Comparison of ENCODE assay signal across 28 cellular contexts in the genomic region with DNA sequence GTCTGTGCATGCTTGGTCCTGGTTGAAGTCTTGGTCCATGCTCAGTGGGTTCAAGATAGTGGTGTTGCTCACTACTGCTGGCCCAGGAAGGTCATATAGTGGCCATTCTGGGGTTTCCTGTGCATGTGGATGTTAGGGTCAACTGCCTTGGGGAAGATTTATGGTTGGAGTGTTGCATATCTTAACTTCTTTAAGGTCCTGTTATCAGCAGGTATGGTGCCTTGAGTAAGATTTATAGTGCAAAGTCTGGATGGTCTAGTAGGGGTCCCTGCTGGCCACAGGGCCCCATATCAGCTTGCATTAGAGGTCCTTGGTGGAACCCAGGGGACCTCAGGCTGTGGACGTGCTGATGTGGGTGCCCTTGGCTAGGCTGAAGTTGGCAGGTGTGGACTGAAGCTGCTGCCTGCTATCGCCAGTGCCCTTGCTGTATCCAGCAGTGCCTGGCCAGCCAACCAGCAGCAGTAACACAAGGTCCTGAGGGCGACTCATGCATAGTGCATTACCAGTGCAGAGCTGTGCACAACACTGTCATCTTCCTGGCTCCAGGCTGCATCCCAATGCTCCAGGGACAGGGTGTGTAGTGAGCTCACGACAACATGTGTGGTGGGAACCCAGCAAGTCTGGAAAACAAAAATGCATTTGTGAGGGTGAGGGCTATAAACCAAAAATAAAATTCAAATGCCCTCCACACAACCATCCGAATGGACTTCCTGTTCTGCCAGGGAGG.
DNase-seq lines count a peak whose midpoint lies in the region; ATAC-seq, FAIRE-seq and TF ChIP-seq lines count a peak whose summit lies in the region.
"Had no signal": no experiment of that assay in that cellular context is flagged by ENCODE, and none has a peak within 500 bp of the region (broad histone marks: within the 10 kb centered on the region; RNA-seq: fewer than 3 reads in every experiment).

No MANE protein-coding gene starts in this region.

- H3K9ac ChIP-seq in H9 (ENCODE audit: extremely low read depth, insufficient read length, low read length) (no peak overlapping the region), H1 (replicated peaks in 1 of 4; ENCODE audit: extremely low read depth in 1 of 4, low read depth in 3 of 4, low read length in 3 of 4) (no peak overlapping the region), mesendoderm (ENCODE audit: low read length) (no peak overlapping the region), mammary epithelial cell (ENCODE audit: insufficient read depth, low read length) (no peak overlapping the region)

- H3K23me2 ChIP-seq in H9 (ENCODE audit: insufficient read length, low read depth, low read length, poor library complexity, severe bottlenecking): no peaks in the 10 kb centered on the region
- no peaks in the 10 kb centered on the region for H3K23me2 ChIP-seq in H1 (ENCODE audit: low read depth, low read length)

- H3K4me1 Mint-ChIP-seq in H9: peaks cover 53 to 65% of the 10 kb centered on the region in 2 experiments
- no peaks in the 10 kb centered on the region for H3K4me1 Mint-ChIP-seq in glutamatergic neuron (ENCODE audit: low read depth, unreplicated experiment)
- H3K4me1 Mint-ChIP-seq: CD14-positive monocyte had no signal

- no peak for FAIRE-seq in H1 (lab: Jason Lieb, UNC)
- FAIRE-seq: A549, GM12891, HepG2 had no signal

- TF ChIP-seq EP300 in H1 (IDR thresholded peaks at IDR 0.05; ENCODE audit: borderline replicate concordance in 1 of 2, low read depth in 2 of 2, low read length in 2 of 2): no peak
- TF ChIP-seq EP300 in gastroesophageal sphincter (IDR thresholded peaks at IDR 0.05): no peak

- no peak overlapping the region for H2AK5ac ChIP-seq in H9 (ENCODE audit: insufficient read length, low read length)
- H2AK5ac ChIP-seq in H1 (ENCODE audit: low read depth, low read length): 0 out of 2 replicates have a peak overlapping the region, but pooled peaks have one; percentile 5
- peak overlapping the region; percentile 99 for H2AK5ac ChIP-seq in mesendoderm (ENCODE audit: low read length)

- H4K20me1 ChIP-seq in H9 (ENCODE audit: control insufficient read depth, insufficient read depth, insufficient read length): no peaks in the 10 kb centered on the region
- no peaks in the 10 kb centered on the region for H4K20me1 ChIP-seq in H1 (replicated peaks in 1 of 2; ENCODE audit: control insufficient read depth in 1 of 2, insufficient read depth in 2 of 2, low read length in 2 of 2)
- no peaks in the 10 kb centered on the region for H4K20me1 ChIP-seq in mammary epithelial cell (ENCODE audit: insufficient read depth, low read length)

- CTCF ChIA-PET in H1 (lab: Charles Lee; ENCODE audit: partially characterized antibody): interaction anchor here (1.7 kb wide), 1 partner anchor 27 kb away, joined by 4 read pairs; no protein-coding TSS in a partner anchor
- CTCF ChIA-PET in mammary epithelial cell (lab: Charles Lee; ENCODE audit: low non-redundant PET): no interaction called here

- H3K18ac ChIP-seq in H9 (ENCODE audit: insufficient read length, low read depth, low read length) (no peak overlapping the region), H1 (ENCODE audit: extremely low read depth, low read length) (no peak overlapping the region), mesendoderm (ENCODE audit: low read length) (peak overlapping the region; percentile 93)

- no peaks in the 10 kb centered on the region for H3K9me3 ChIP-seq in H9 (ENCODE audit: control insufficient read depth, low read depth, low read length)
- H3K9me3 ChIP-seq in H1 (ENCODE audit: insufficient read depth in 2 of 2, low read depth in 1 of 2, low read length in 1 of 2): no peaks in the 10 kb centered on the region
- H3K9me3 ChIP-seq in mammary epithelial cell (replicated peaks; ENCODE audit: insufficient read depth, low read length): no peaks in the 10 kb centered on the region
- no peaks in the 10 kb centered on the region for H3K9me3 ChIP-seq in gastroesophageal sphincter
- H3K9me3 ChIP-seq: A549, BE2C, SJCRH30 had no signal

- H3K9me3 Mint-ChIP-seq in H9 (peaks cover 28 to 45% of the 10 kb centered on the region in 2 experiments), glutamatergic neuron (ENCODE audit: unreplicated experiment) (no peaks in the 10 kb centered on the region)
- H3K9me3 Mint-ChIP-seq: GM23338 had no signal

- intact Hi-C loops in mammary epithelial cell (cut with micrococcal nuclease): no loop called here

- H3K79me2 ChIP-seq in H9 (ENCODE audit: insufficient read depth, low read length) (no peaks in the 10 kb centered on the region), H1 (ENCODE audit: control insufficient read depth in 1 of 2, insufficient read depth in 2 of 2, low read length in 2 of 2) (no peaks in the 10 kb centered on the region), mesendoderm (ENCODE audit: control insufficient read depth, insufficient read depth, low read length) (no peaks in the 10 kb centered on the region), mammary epithelial cell (ENCODE audit: insufficient read depth, low read length) (no peaks in the 10 kb centered on the region)

- H3K27me3 ChIP-seq in H9 (ENCODE audit: insufficient read depth, low read length) (no peaks in the 10 kb centered on the region), H1 (replicated peaks in 1 of 4; ENCODE audit: control insufficient read depth in 3 of 4, extremely low read depth in 1 of 4, insufficient read depth in 3 of 4, low read length in 3 of 4) (no peaks in the 10 kb centered on the region), mesendoderm (ENCODE audit: insufficient read depth, low read length, poor library complexity) (no peaks in the 10 kb centered on the region), mammary epithelial cell (ENCODE audit: insufficient read depth, low read length) (no peaks in the 10 kb centered on the region), gastroesophageal sphincter (no peaks in the 10 kb centered on the region)
- H3K27me3 ChIP-seq: BE2C, SJCRH30 had no signal

- no peak overlapping the region for H3T11ph ChIP-seq in H9 (ENCODE audit: low read length)

- H3K4me3 ChIP-seq in H1 (ENCODE audit: extremely low read depth in 1 of 4, insufficient read depth in 2 of 4, low read depth in 3 of 4, low read length in 4 of 4) (no peak overlapping the region), mesendoderm (ENCODE audit: low read length) (no peak overlapping the region), mammary epithelial cell (replicated peaks in 1 of 3; ENCODE audit: insufficient read depth in 1 of 3, low read depth in 2 of 3, low read length in 3 of 3) (no peak overlapping the region), gastroesophageal sphincter (no peak overlapping the region)
- H3K4me3 ChIP-seq: A549, GM23338, SJCRH30 had no signal

- H4K5ac ChIP-seq in H9 (ENCODE audit: insufficient read length, low read depth, low read length) (no peak overlapping the region), H1 (ENCODE audit: insufficient read length, low read depth, low read length) (no peak overlapping the region), mesendoderm (ENCODE audit: low read length) (no peak overlapping the region)

- H3K14ac ChIP-seq in H9 (ENCODE audit: insufficient read depth, low read length) (no peak overlapping the region), H1 (ENCODE audit: insufficient read length) (no peak overlapping the region)

- dilution Hi-C loops in mammary epithelial cell (cut with HindIII; ENCODE audit: low sequenced_read_pairs): no loop called here

- TF ChIP-seq POLR2A in H1 (IDR thresholded peaks at IDR 0.05; ENCODE audit: control extremely low read depth in 1 of 2, low read depth in 2 of 2, low read length in 2 of 2): no peak
- no peak for TF ChIP-seq POLR2A in gastroesophageal sphincter (IDR thresholded peaks at IDR 0.05)

- no peak overlapping the region for H3K23ac ChIP-seq in H9 (ENCODE audit: insufficient read length, low read depth, low read length)
- no peak overlapping the region for H3K23ac ChIP-seq in H1 (ENCODE audit: insufficient read length)
- peak overlapping the region; percentile 1 for H3K23ac ChIP-seq in mesendoderm (ENCODE audit: low read length)

- WGBS in H9 (ENCODE audit: extremely low coverage, insufficient read length, low lambda C conversion rate): no CpG with 5 or more reads among the region's 5 CpGs
- 89% methylated on average over 4 of the region's 5 CpGs; no CpG with 5 or more reads in 1 of the 2 experiments for WGBS in H1 (ENCODE audit: extremely low coverage in 1 of 2, insufficient coverage in 1 of 2, insufficient read length in 1 of 2, insufficient replicate concordance in 2 of 2, low coverage in 1 of 2, low lambda C conversion rate in 2 of 2, missing lambda C conversion rate in 1 of 2), 2 experiments
- no CpG with 5 or more reads among the region's 5 CpGs for WGBS in mesendoderm (ENCODE audit: extremely low coverage, insufficient coverage, low lambda C conversion rate)
- WGBS in mammary epithelial cell (ENCODE audit: low coverage, missing lambda C conversion rate): 84% methylated on average over 2 of the region's 5 CpGs
- 57 to 100% methylated on average over 1 of the region's 5 CpGs for WGBS in gastroesophageal sphincter (ENCODE audit: low coverage in 1 of 2), 2 donors

- H3K27me3 Mint-ChIP-seq in H9 (ENCODE audit: low read depth): peaks cover 1% of the 10 kb centered on the region; the same call in 1 of the 2 replicates
- no peaks in the 10 kb centered on the region for H3K27me3 Mint-ChIP-seq in glutamatergic neuron (ENCODE audit: unreplicated experiment)

- no peak overlapping the region for H3K4me2 ChIP-seq in H9 (ENCODE audit: insufficient read depth, insufficient read length, low read length)
- H3K4me2 ChIP-seq in H1 (ENCODE audit: insufficient read depth in 1 of 2, low read depth in 2 of 2, low read length in 2 of 2): no peak overlapping the region
- H3K4me2 ChIP-seq in mesendoderm (ENCODE audit: low read length): no peak overlapping the region
- H3K4me2 ChIP-seq in mammary epithelial cell (ENCODE audit: insufficient read depth, low read depth, low read length): no peak overlapping the region
- H3K4me2 ChIP-seq: A549, GM23338 had no signal

- H2BK5ac ChIP-seq in H9 (ENCODE audit: insufficient read length, low read length) (no peak overlapping the region), H1 (ENCODE audit: low read depth, low read length) (no peak overlapping the region; the same call in 1 of the 2 replicates), mesendoderm (ENCODE audit: low read length) (peak overlapping the region; percentile 97)

- H3K36me3 Mint-ChIP-seq in H9 (ENCODE audit: insufficient read depth in 1 of 3, low read depth in 3 of 3) (peaks cover 13 to 27% (median 23%) of the 10 kb centered on the region in 3 experiments; a peak in 6 of 7 replicates), glutamatergic neuron (ENCODE audit: unreplicated experiment) (no peaks in the 10 kb centered on the region)
- H3K36me3 Mint-ChIP-seq: CD14-positive monocyte had no signal

- no peak overlapping the region for H2BK20ac ChIP-seq in H9 (ENCODE audit: low read depth, low read length, poor library complexity, severe bottlenecking)
- H2BK20ac ChIP-seq in H1 (ENCODE audit: low read length): no peak overlapping the region

- TF ChIP-seq CTCF in H9 (conservative IDR thresholded peaks at IDR 0.05): no peak
- TF ChIP-seq CTCF in H1 (IDR thresholded peaks at IDR 0.05; ENCODE audit: control extremely low read depth in 1 of 3, insufficient read depth in 1 of 3, low read depth in 1 of 3, low read length in 3 of 3): no peak
- TF ChIP-seq CTCF in mammary epithelial cell (conservative IDR thresholded peaks at IDR 0.05 in 1 of 2, IDR thresholded peaks at IDR 0.05 in 1 of 2; ENCODE audit: extremely low read depth in 1 of 2, insufficient read depth in 1 of 2, low read depth in 1 of 2, low read length in 2 of 2): no peak
- TF ChIP-seq CTCF in glutamatergic neuron (IDR thresholded peaks at IDR 0.05; ENCODE audit: partially characterized antibody, unreplicated experiment): no peak
- TF ChIP-seq CTCF in gastroesophageal sphincter (IDR thresholded peaks at IDR 0.05): no peak

- H2AFZ ChIP-seq in H9 (ENCODE audit: low read length): no peak overlapping the region
- no peak overlapping the region for H2AFZ ChIP-seq in H1 (ENCODE audit: low read length)
- H2AFZ ChIP-seq in mammary epithelial cell (ENCODE audit: low read depth, low read length): no peak overlapping the region
- H2AFZ ChIP-seq: GM23338 had no signal

- POLR2A ChIA-PET in H1 (lab: Charles Lee; ENCODE audit: partially characterized antibody): interaction anchor here (0.6 kb wide), 1 partner anchor 59 kb away, joined by 4 read pairs; no protein-coding TSS in a partner anchor

- H2BK120ac ChIP-seq in H9 (ENCODE audit: low read depth, low read length, poor library complexity, severe bottlenecking): no peak overlapping the region
- H2BK120ac ChIP-seq in H1 (replicated peaks; ENCODE audit: low read depth, low read length): no peak overlapping the region
- H2BK120ac ChIP-seq in mesendoderm (ENCODE audit: low read depth, low read length): peak overlapping the region; percentile 91

- H3K4ac ChIP-seq in H9 (ENCODE audit: low read depth, low read length) (no peak overlapping the region), H1 (replicated peaks; ENCODE audit: insufficient read length, low read depth, low read length) (no peak overlapping the region), mesendoderm (ENCODE audit: low read depth, low read length) (peak overlapping the region; percentile 95)

- ATAC-seq in HG03280 (IDR thresholded peaks at IDR 0.05; ENCODE audit: unreplicated experiment) (no peak), gastroesophageal sphincter (no peak)
- ATAC-seq: A549, GM23338, HCT116, HepG2, PC-3, Right ventricle myocardium inferior, SK-N-SH treated with all-trans-retinoic acid at 6 μM for 48 hours had no signal

- H4K91ac ChIP-seq in H9 (ENCODE audit: insufficient read length, low read depth, low read length): no peak overlapping the region
- H4K91ac ChIP-seq in H1 (replicated peaks; ENCODE audit: insufficient read length, low read length): peak overlapping the region; percentile 25

- no peak overlapping the region for H3K4me3 Mint-ChIP-seq in H9
- H3K4me3 Mint-ChIP-seq in glutamatergic neuron (ENCODE audit: unreplicated experiment): no peak overlapping the region
- H3K4me3 Mint-ChIP-seq: CD14-positive monocyte, GM23338 had no signal

- H3K4me1 ChIP-seq in H9 (ENCODE audit: insufficient read depth, low read length) (peaks cover 3% of the 10 kb centered on the region; the same call in 1 of the 2 replicates), H1 (replicated peaks in 1 of 4; ENCODE audit: control insufficient read depth in 3 of 4, insufficient read depth in 4 of 4, low read length in 3 of 4) (peaks cover 0 to 11% (median 1%) of the 10 kb centered on the region in 4 experiments; a peak in 3 of 7 replicates), mesendoderm (ENCODE audit: control insufficient read depth, low read depth, low read length) (peaks cover 9% of the 10 kb centered on the region), mammary epithelial cell (ENCODE audit: insufficient read depth, low read length) (peaks cover 11% of the 10 kb centered on the region), gastroesophageal sphincter (no peaks in the 10 kb centered on the region)
- H3K4me1 ChIP-seq: A549, BE2C, SJCRH30 had no signal

- H4K8ac ChIP-seq in H9 (replicated peaks; ENCODE audit: insufficient read length, low read depth, low read length): no peak overlapping the region
- H4K8ac ChIP-seq in H1 (ENCODE audit: extremely low read depth, insufficient read depth, low read length): no peak overlapping the region; the same call in 1 of the 2 replicates
- H4K8ac ChIP-seq in mesendoderm (ENCODE audit: low read depth, low read length): no peak overlapping the region

- in situ Hi-C loops in mammary epithelial cell (cut with MboI; ENCODE audit: low sequenced_read_pairs in 2 of 2): no loop called here

- peak overlapping the region in 2 of 3 experiments; percentile 34 to 52; a peak in 4 of 7 replicates for H3K27ac Mint-ChIP-seq in H9
- H3K27ac Mint-ChIP-seq in glutamatergic neuron (ENCODE audit: unreplicated experiment): no peak overlapping the region
- H3K27ac Mint-ChIP-seq: CD14-positive monocyte, GM23338 had no signal

- DNase-seq in H9: no peak
- DNase-seq in H1 (ENCODE audit: low read depth in 1 of 2, low spot score in 2 of 2): no peak
- no peak for DNase-seq in mesendoderm
- no peak for DNase-seq in mammary epithelial cell
- no peak for DNase-seq in glutamatergic neuron
- DNase-seq: BE2C; Calu3; DMS79 treated with DMSO at 0.1 percent for 48 hours; GF-D8; KBM-7; MM.1S; NCI-H2029; NCI-H446 treated with DMSO at 0.1 percent for 48 hours; NCI-H526; NCI-H82; NK-92 treated with Interleukin-12 subunit alpha and Interleukin-12 subunit beta, amount 100 ng/mL, for 24 hours; PC-3; SJCRH30 had no signal

- no peak overlapping the region for H2BK12ac ChIP-seq in H9 (ENCODE audit: insufficient read length, low read depth, low read length)
- peak overlapping the region; percentile 70; the same call in 1 of the 2 replicates for H2BK12ac ChIP-seq in H1 (ENCODE audit: low read depth, low read length)

- H3K27ac ChIP-seq in H9 (ENCODE audit: insufficient read length, low read depth, low read length) (no peak overlapping the region), H1 (ENCODE audit: low read depth, low read length) (no peak overlapping the region), mesendoderm (ENCODE audit: low read depth, low read length) (no peak overlapping the region), mammary epithelial cell (ENCODE audit: insufficient read depth, low read depth, low read length) (no peak overlapping the region), gastroesophageal sphincter (no peak overlapping the region)
- H3K27ac ChIP-seq: A549, SJCRH30 had no signal

- H3K56ac ChIP-seq in H9 (ENCODE audit: insufficient read length, low read depth, low read length) (no peak overlapping the region), H1 (replicated peaks; ENCODE audit: insufficient read length, low read depth, low read length) (no peak overlapping the region), mesendoderm (ENCODE audit: low read length) (peak overlapping the region; percentile 83)

- 0 out of 2 replicates have a peak overlapping the region, but pooled peaks have one; percentile 4 for H2BK15ac ChIP-seq in H9 (ENCODE audit: low read depth, low read length)
- no peak overlapping the region for H2BK15ac ChIP-seq in H1 (ENCODE audit: low read length)
- H2BK15ac ChIP-seq in mesendoderm (replicated peaks; ENCODE audit: low read depth): no peak overlapping the region

- no TSS peak for BruUV-seq in mammary epithelial cell (replicated peaks; lab: Mats Ljungman, UMichigan)

- H3K36me3 ChIP-seq in H1 (ENCODE audit: control insufficient read depth in 2 of 4, insufficient read depth in 4 of 4, low read length in 3 of 4) (no peaks in the 10 kb centered on the region), mesendoderm (ENCODE audit: control insufficient read depth, insufficient read depth, low read length) (no peaks in the 10 kb centered on the region), mammary epithelial cell (ENCODE audit: insufficient read depth, low read length) (no peaks in the 10 kb centered on the region), gastroesophageal sphincter (no peaks in the 10 kb centered on the region)
- H3K36me3 ChIP-seq: BE2C, SJCRH30 had no signal

- H3K79me1 ChIP-seq in H9 (ENCODE audit: insufficient read depth, low read depth, low read length, poor library complexity, severe bottlenecking): no peaks in the 10 kb centered on the region
- no peaks in the 10 kb centered on the region for H3K79me1 ChIP-seq in H1 (ENCODE audit: low read depth, low read length)
- peaks cover 3% of the 10 kb centered on the region for H3K79me1 ChIP-seq in mesendoderm (ENCODE audit: low read length)

- TF ChIP-seq RAD21 in H1 (IDR thresholded peaks at IDR 0.05 in 1 of 2, conservative IDR thresholded peaks at IDR 0.05 in 1 of 2; ENCODE audit: low read depth in 2 of 2, low read length in 2 of 2): no peak
